ENCODE assay signal across 28 cellular contexts in genomic region chrX:20028588-20028987, GRCh38.
"Had no signal": no experiment of that assay in that cellular context is flagged by ENCODE, and none has a peak within 500 bp of the region (broad histone marks: within the 10 kb centered on the region; RNA-seq: fewer than 3 reads in every experiment).

No MANE protein-coding gene starts in this region.

- H3K36me3 ChIP-seq: colonic mucosa, esophagus squamous epithelium, left ventricle myocardium inferior, thoracic aorta, upper lobe of left lung, vagina had no signal

- H3K27me3 Mint-ChIP-seq: activated CD4-positive, alpha-beta memory T cell treated with anti-CD3 and anti-CD28 coated beads, Interleukin-2, amount 10 ng/mL, durations not matched to agents 7 days and 5 days; activated CD4-positive, alpha-beta T cell treated with anti-CD3 and anti-CD28 coated beads, Interleukin-2, amount 10 ng/mL, durations not matched to agents 7 days and 5 days; activated T-cell treated with anti-CD3 and anti-CD28 coated beads, Interleukin-2, amount 50 U/mL, for 24 hours; stimulated activated naive CD8-positive, alpha-beta T cell treated with anti-CD3 and anti-CD28 coated beads, Interleukin-15, Interleukin-2, amounts not matched to agents 100 ng/mL and 50 ng/mL, for 24 hours; T-helper 17 cell had no signal

- H3K27ac Mint-ChIP-seq: activated CD4-positive, alpha-beta memory T cell treated with anti-CD3 and anti-CD28 coated beads, Interleukin-2, amount 10 ng/mL, durations not matched to agents 7 days and 5 days; activated CD4-positive, alpha-beta T cell treated with anti-CD3 and anti-CD28 coated beads, Interleukin-2, amount 10 ng/mL, durations not matched to agents 7 days and 5 days; activated T-cell treated with anti-CD3 and anti-CD28 coated beads, Interleukin-2, amount 50 U/mL, for 24 hours; natural killer cell treated with Interleukin-12 subunit alpha and Interleukin-12 subunit beta and Interleukin-15 and Interleukin-18, amount 100 ng/mL, for 72 hours; stimulated activated naive CD8-positive, alpha-beta T cell treated with anti-CD3 and anti-CD28 coated beads, Interleukin-15, Interleukin-2, amounts not matched to agents 100 ng/mL and 50 ng/mL, for 24 hours; T-helper 17 cell; WTC11 had no signal

- DNase-seq: activated CD4-positive, alpha-beta memory T cell treated with anti-CD3 and anti-CD28 coated beads, Interleukin-2, amount 10 ng/mL, durations not matched to agents 7 days and 5 days; activated CD4-positive, alpha-beta T cell treated with anti-CD3 and anti-CD28 coated beads for 1 hour; activated CD4-positive, alpha-beta T cell treated with anti-CD3 and anti-CD28 coated beads, Interleukin-2, amount 10 ng/mL, durations not matched to agents 7 days and 5 days; activated CD8-positive, alpha-beta memory T cell treated with anti-CD3 and anti-CD28 coated beads, Interleukin-2, amount 50 U/mL, for 48 hours; activated gamma-delta T cell; activated naive CD4-positive, alpha-beta T cell treated with anti-CD3 and anti-CD28 coated beads, Interleukin-2, amount 50 U/mL, for 16 hours; activated T-cell treated with anti-CD3 and anti-CD28 coated beads, Interleukin-2, amount 50 U/mL, for 24 hours; colonic mucosa; effector CD8-positive, alpha-beta T cell; esophagus squamous epithelium; foreskin melanocyte; glutamatergic neuron; islet precursor cell; left ventricle myocardium inferior; mucosa of descending colon; posterior cingulate gyrus; right cardiac atrium; stimulated activated CD4-positive, alpha-beta T cell treated with anti-CD3 and anti-CD28 coated beads, Interleukin-2, amount 100 ng/mL, for 48 hours; T-helper 17 cell; upper lobe of left lung had no signal

- H3K27ac ChIP-seq: epithelial cell of prostate, esophagus squamous epithelium, left ventricle myocardium inferior, thoracic aorta, upper lobe of left lung, vagina had no signal

- ATAC-seq: mucosa of descending colon, right cardiac atrium, T-helper 17 cell, WTC11 had no signal

- FAIRE-seq: endometrium had no signal

- H3K9me3 Mint-ChIP-seq: activated CD4-positive, alpha-beta memory T cell treated with anti-CD3 and anti-CD28 coated beads, Interleukin-2, amount 10 ng/mL, durations not matched to agents 7 days and 5 days; activated CD4-positive, alpha-beta T cell treated with anti-CD3 and anti-CD28 coated beads, Interleukin-2, amount 10 ng/mL, durations not matched to agents 7 days and 5 days; activated T-cell treated with anti-CD3 and anti-CD28 coated beads, Interleukin-2, amount 50 U/mL, for 24 hours; natural killer cell treated with Interleukin-12 subunit alpha and Interleukin-12 subunit beta and Interleukin-15 and Interleukin-18, amount 100 ng/mL, for 72 hours; stimulated activated naive CD8-positive, alpha-beta T cell treated with anti-CD3 and anti-CD28 coated beads, Interleukin-15, Interleukin-2, amounts not matched to agents 100 ng/mL and 50 ng/mL, for 24 hours; WTC11 had no signal

- H3K9me3 ChIP-seq: colonic mucosa, esophagus squamous epithelium, left ventricle myocardium inferior, mucosa of descending colon, thoracic aorta, upper lobe of left lung, vagina had no signal

- H3K36me3 Mint-ChIP-seq: natural killer cell treated with Interleukin-12 subunit alpha and Interleukin-12 subunit beta and Interleukin-15 and Interleukin-18, amount 100 ng/mL, for 72 hours; WTC11 had no signal

- H3K4me1 ChIP-seq: esophagus squamous epithelium, left ventricle myocardium inferior, upper lobe of left lung, vagina had no signal

- H3K4me3 ChIP-seq: colonic mucosa, esophagus squamous epithelium, left ventricle myocardium inferior, lung, mucosa of descending colon, thoracic aorta, upper lobe of left lung, vagina had no signal

- H3K4me3 Mint-ChIP-seq: activated CD4-positive, alpha-beta memory T cell treated with anti-CD3 and anti-CD28 coated beads, Interleukin-2, amount 10 ng/mL, durations not matched to agents 7 days and 5 days; activated CD4-positive, alpha-beta T cell treated with anti-CD3 and anti-CD28 coated beads, Interleukin-2, amount 10 ng/mL, durations not matched to agents 7 days and 5 days; activated T-cell treated with anti-CD3 and anti-CD28 coated beads, Interleukin-2, amount 50 U/mL, for 24 hours; natural killer cell treated with Interleukin-12 subunit alpha and Interleukin-12 subunit beta and Interleukin-15 and Interleukin-18, amount 100 ng/mL, for 72 hours; stimulated activated naive CD8-positive, alpha-beta T cell treated with anti-CD3 and anti-CD28 coated beads, Interleukin-15, Interleukin-2, amounts not matched to agents 100 ng/mL and 50 ng/mL, for 24 hours; T-helper 17 cell; WTC11 had no signal

- H3K27me3 ChIP-seq: colonic mucosa, esophagus squamous epithelium, upper lobe of left lung, vagina had no signal
